Comparison of ENCODE assay signal across 13 cellular contexts in genomic region chr9:123039617-123040219, GRCh38. TPM values are rescaled to one million over a fixed set of nuclear protein-coding genes. Genes with fewer than 3 reads are reported as not detected.
"Had no signal": no experiment of that assay in that cellular context is flagged by ENCODE, and none has a peak within 500 bp of the region (broad histone marks: within the 10 kb centered on the region; RNA-seq: fewer than 3 reads in every experiment).

No MANE protein-coding gene starts in this region.

- H3K4me3 Mint-ChIP-seq: activated B cell treated with CpG ODN at 0.5 μM for 24 hours; activated CD4-positive, alpha-beta T cell treated with anti-CD3 and anti-CD28 coated beads, Interleukin-2, amount 10 ng/mL, durations not matched to agents 24 days and 14 days; activated naive CD8-positive, alpha-beta T cell treated with anti-CD3 and anti-CD28 coated beads for 36 hours; naive B cell; T-helper 2 cell treated with Interferon-gamma antibody and Interleukin-4, amounts not matched to agents 5 μg/mL and 100 μg/mL, for 36 hours had no signal

- H3K9me3 ChIP-seq: vagina had no signal

- DNase-seq: activated B cell treated with CpG ODN at 0.5 μM for 24 hours; activated CD4-positive, alpha-beta T cell treated with anti-CD3 and anti-CD28 coated beads, Interleukin-2, amount 10 ng/mL, durations not matched to agents 24 days and 14 days; activated CD8-positive, alpha-beta memory T cell treated with anti-CD3 and anti-CD28 coated beads, Interleukin-2, amount 50 U/mL, for 48 hours; activated gamma-delta T cell treated with Interleukin-2 at 50 U/mL for 16 hours; activated naive CD8-positive, alpha-beta T cell treated with anti-CD3 and anti-CD28 coated beads for 36 hours; heart left ventricle; left cardiac atrium; mammary epithelial cell; naive B cell; stimulated activated CD4-positive, alpha-beta T cell treated with anti-CD3 and anti-CD28 coated beads, Interleukin-12 subunit alpha, Interleukin-12 subunit beta, amount 100 ng/mL, for 4 hours; stimulated activated CD4-positive, alpha-beta T cell treated with anti-CD3 and anti-CD28 coated beads, Interleukin-2, amount 100 ng/mL, for 24 hours had no signal

- H3K27me3 ChIP-seq: heart left ventricle, vagina had no signal

- H3K27ac Mint-ChIP-seq: activated B cell treated with CpG ODN at 0.5 μM for 24 hours; activated CD4-positive, alpha-beta T cell treated with anti-CD3 and anti-CD28 coated beads, Interleukin-2, amount 10 ng/mL, durations not matched to agents 24 days and 14 days; activated naive CD8-positive, alpha-beta T cell treated with anti-CD3 and anti-CD28 coated beads for 36 hours; naive B cell; T-helper 2 cell treated with Interferon-gamma antibody and Interleukin-4, amounts not matched to agents 5 μg/mL and 100 μg/mL, for 36 hours had no signal

- H3K4me3 ChIP-seq: heart left ventricle, vagina had no signal

- ATAC-seq: heart left ventricle had no signal

- H3K4me1 ChIP-seq: vagina had no signal

- H3K27me3 Mint-ChIP-seq: activated B cell treated with CpG ODN at 0.5 μM for 24 hours; activated CD4-positive, alpha-beta T cell treated with anti-CD3 and anti-CD28 coated beads, Interleukin-2, amount 10 ng/mL, durations not matched to agents 24 days and 14 days; activated naive CD8-positive, alpha-beta T cell treated with anti-CD3 and anti-CD28 coated beads for 36 hours; naive B cell had no signal

- H3K27ac ChIP-seq: vagina had no signal

RNA-seq across cellular contexts. Expression of gene GPR21, which starts 6.3 kb away (rescaled TPM):
- total RNA-seq: vagina had no signal
- polyA plus RNA-seq: mammary epithelial cell had no signal
